Comparison of ENCODE assay signal across 13 cellular contexts in the genomic region with DNA sequence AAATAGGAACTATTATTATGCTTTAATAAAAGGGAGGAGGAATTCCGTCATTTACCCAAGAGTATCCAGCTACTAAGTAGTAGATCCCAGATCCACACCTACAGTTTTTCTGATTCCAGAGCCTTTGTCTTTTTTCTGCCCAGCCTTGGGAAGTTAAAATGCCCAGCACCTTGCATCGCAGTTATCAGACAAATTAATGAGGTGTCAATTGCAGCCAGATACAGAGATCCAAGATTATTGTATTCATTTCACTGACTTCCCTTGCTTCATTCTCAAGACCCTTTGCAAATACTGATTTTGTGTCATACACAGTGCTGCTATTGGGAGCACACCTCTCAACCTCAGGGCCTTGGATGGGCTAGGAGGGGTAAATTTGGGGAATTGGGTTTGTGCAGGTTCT. TPM values are rescaled to one million over a fixed set of nuclear protein-coding genes. Genes with fewer than 3 reads are reported as not detected.
DNase-seq lines count a peak whose midpoint lies in the region; ATAC-seq, FAIRE-seq and TF ChIP-seq lines count a peak whose summit lies in the region.
"Had no signal": no experiment of that assay in that cellular context is flagged by ENCODE, and none has a peak within 500 bp of the region (broad histone marks: within the 10 kb centered on the region; RNA-seq: fewer than 3 reads in every experiment).

No MANE protein-coding gene starts in this region.

- H3K4me3 Mint-ChIP-seq in activated naive CD4-positive, alpha-beta T cell treated with anti-CD3 and anti-CD28 coated beads, Interleukin-2, amount 10 ng/mL, durations not matched to agents 7 days and 5 days, result peak overlapping the region; percentile 100
- H3K4me3 Mint-ChIP-seq in activated naive CD8-positive, alpha-beta T cell treated with anti-CD3 and anti-CD28 coated beads, Interleukin-2, amount 50 U/mL, for 24 hours, result peak overlapping the region; percentile 99

- TF ChIP-seq CTCF in lung (IDR thresholded peaks at IDR 0.05; ENCODE audit: control extremely low read depth, extremely low read depth) (no peak), upper lobe of left lung (IDR thresholded peaks at IDR 0.05) (no peak)

- CTCF ChIA-PET in activated naive CD4-positive, alpha-beta T cell treated with anti-CD3 and anti-CD28 coated beads, Interleukin-2, amount 10 ng/mL, durations not matched to agents 7 days and 5 days (lab: Charles Lee), result interaction anchor here (0.9 to 5.1 kb wide), 14 partner anchors 55 to 122 kb away, joined by 3 to 56 read pairs (median 5); a partner anchor contains a TSS

- no peak for TF ChIP-seq POLR2A in upper lobe of left lung (IDR thresholded peaks at IDR 0.05)

- ATAC-seq in activated naive CD8-positive, alpha-beta T cell treated with anti-CD3 and anti-CD28 coated beads, Interleukin-2, amount 50 U/mL, for 24 hours, result no peak
- no peak for ATAC-seq in lung (ENCODE audit: insufficient read depth, low FRiP score)
- ATAC-seq in upper lobe of left lung (ENCODE audit: low FRiP score in 2 of 2), result no peak
- ATAC-seq in SK-N-SH treated with all-trans-retinoic acid at 6 μM for 48 hours, result no peak

- DNase-seq in activated naive CD4-positive, alpha-beta T cell treated with anti-CD3 and anti-CD28 coated beads, Interleukin-2, amount 10 ng/mL, durations not matched to agents 7 days and 5 days, result no peak
- no peak for DNase-seq in activated naive CD4-positive, alpha-beta T cell treated with anti-CD3 and anti-CD28 coated beads, Interleukin-2, amount 50 U/mL, for 16 hours
- DNase-seq in activated naive CD8-positive, alpha-beta T cell treated with anti-CD3 and anti-CD28 coated beads, Interleukin-2, amount 50 U/mL, for 24 hours, result no peak
- DNase-seq in lung (ENCODE audit: low spot score) (no peak), upper lobe of left lung (no peak), HTR-8/SVneo (ENCODE audit: insufficient read length, low spot score) (no peak), urothelium cell line (ENCODE audit: low spot score) (no peak)
- DNase-seq: GDM1, glutamatergic neuron, NCI-H187 treated with DMSO at 0.1 percent for 48 hours had no signal

- H3K27ac ChIP-seq in lung (ENCODE audit: low read depth in 1 of 2, low read length in 1 of 2), result peak overlapping the region in 1 of 2 donors; percentile 42
- H3K27ac ChIP-seq in upper lobe of left lung, result peak overlapping the region; percentile 83 to 96 (median 94)

- peaks cover 58% of the 10 kb centered on the region for H3K4me1 Mint-ChIP-seq in activated naive CD4-positive, alpha-beta T cell treated with anti-CD3 and anti-CD28 coated beads, Interleukin-2, amount 10 ng/mL, durations not matched to agents 7 days and 5 days
- H3K4me1 Mint-ChIP-seq in activated naive CD8-positive, alpha-beta T cell treated with anti-CD3 and anti-CD28 coated beads, Interleukin-2, amount 50 U/mL, for 24 hours, result peaks cover 61% of the 10 kb centered on the region

- H3K4me1 ChIP-seq in lung (ENCODE audit: control insufficient read depth in 2 of 2, insufficient read depth in 2 of 2, low read length in 2 of 2), result peaks cover 0 to 4% of the 10 kb centered on the region in 2 donors
- peaks cover 0 to 21% (median 10%) of the 10 kb centered on the region in 4 donors for H3K4me1 ChIP-seq in upper lobe of left lung

- no peaks in the 10 kb centered on the region for H3K9me3 ChIP-seq in lung (ENCODE audit: control insufficient read depth in 2 of 2, insufficient read depth in 1 of 2, low read length in 1 of 2)
- no peaks in the 10 kb centered on the region for H3K9me3 ChIP-seq in upper lobe of left lung
- H3K9me3 ChIP-seq: mucosa of descending colon had no signal

- H3K27me3 ChIP-seq in lung (ENCODE audit: control insufficient read depth, insufficient read depth), result no peaks in the 10 kb centered on the region
- no peaks in the 10 kb centered on the region for H3K27me3 ChIP-seq in upper lobe of left lung

- WGBS in lung, 2 donors, result 63 to 80% methylated on average over 2 of the region's 2 CpGs
- WGBS in upper lobe of left lung, 2 donors, result 69 to 73% methylated on average over 2 of the region's 2 CpGs

- H3K9me3 Mint-ChIP-seq in activated naive CD4-positive, alpha-beta T cell treated with anti-CD3 and anti-CD28 coated beads, Interleukin-2, amount 10 ng/mL, durations not matched to agents 7 days and 5 days, result peaks cover 1% of the 10 kb centered on the region
- H3K9me3 Mint-ChIP-seq in activated naive CD8-positive, alpha-beta T cell treated with anti-CD3 and anti-CD28 coated beads, Interleukin-2, amount 50 U/mL, for 24 hours, result peaks cover under 1% of the 10 kb centered on the region
- H3K9me3 Mint-ChIP-seq: dendritic cell treated with granulocyte-macrophage colony-stimulating factor and Interleukin-4, amounts not matched to agents 40 ng/mL and 50 ng/mL, for 4 days had no signal

- no peak for TF ChIP-seq EP300 in upper lobe of left lung (IDR thresholded peaks at IDR 0.05)

- H3K27me3 Mint-ChIP-seq in activated naive CD4-positive, alpha-beta T cell treated with anti-CD3 and anti-CD28 coated beads, Interleukin-2, amount 10 ng/mL, durations not matched to agents 7 days and 5 days, result peaks cover 4% of the 10 kb centered on the region
- H3K27me3 Mint-ChIP-seq in activated naive CD8-positive, alpha-beta T cell treated with anti-CD3 and anti-CD28 coated beads, Interleukin-2, amount 50 U/mL, for 24 hours, result no peaks in the 10 kb centered on the region

- H3K36me3 ChIP-seq in lung (ENCODE audit: control insufficient read depth in 2 of 2, insufficient read depth in 2 of 2, low read length in 2 of 2) (no peaks in the 10 kb centered on the region), upper lobe of left lung (peaks cover 0 to 10% (median 0%) of the 10 kb centered on the region in 4 donors)

- H3K27ac Mint-ChIP-seq in activated naive CD4-positive, alpha-beta T cell treated with anti-CD3 and anti-CD28 coated beads, Interleukin-2, amount 10 ng/mL, durations not matched to agents 7 days and 5 days, result peak overlapping the region; percentile 95
- H3K27ac Mint-ChIP-seq in activated naive CD8-positive, alpha-beta T cell treated with anti-CD3 and anti-CD28 coated beads, Interleukin-2, amount 50 U/mL, for 24 hours, result peak overlapping the region; percentile 98

- peaks cover 38% of the 10 kb centered on the region for H3K36me3 Mint-ChIP-seq in activated naive CD4-positive, alpha-beta T cell treated with anti-CD3 and anti-CD28 coated beads, Interleukin-2, amount 10 ng/mL, durations not matched to agents 7 days and 5 days
- peaks cover 45% of the 10 kb centered on the region for H3K36me3 Mint-ChIP-seq in activated naive CD8-positive, alpha-beta T cell treated with anti-CD3 and anti-CD28 coated beads, Interleukin-2, amount 50 U/mL, for 24 hours (ENCODE audit: low read depth)

- FAIRE-seq in HTR-8/SVneo (lab: Jason Lieb, UNC) (no peak), urothelium cell line (lab: Jason Lieb, UNC) (no peak)

- H3K4me3 ChIP-seq in lung, result peak overlapping the region; percentile 32
- peak overlapping the region; percentile 57 to 91 (median 85) for H3K4me3 ChIP-seq in upper lobe of left lung

TF ChIP-seq in SK-N-SH treated with all-trans-retinoic acid at 6 μM for 48 hours, 23 proteins besides CTCF, POLR2A, EP300 and RAD21 (continues in another document):
- TF ChIP-seq PPARA (CRISPR knock-in tag; IDR thresholded peaks at IDR 0.05; ENCODE audit: borderline replicate concordance) (no peak), ZNF70 (CRISPR knock-in tag; IDR thresholded peaks at IDR 0.05) (no peak), OSR1 (CRISPR knock-in tag; IDR thresholded peaks at IDR 0.05) (no peak), TCF4 (CRISPR knock-in tag; IDR thresholded peaks at IDR 0.05; ENCODE audit: borderline replicate concordance) (no peak)
- TF ChIP-seq, protein P1, sequence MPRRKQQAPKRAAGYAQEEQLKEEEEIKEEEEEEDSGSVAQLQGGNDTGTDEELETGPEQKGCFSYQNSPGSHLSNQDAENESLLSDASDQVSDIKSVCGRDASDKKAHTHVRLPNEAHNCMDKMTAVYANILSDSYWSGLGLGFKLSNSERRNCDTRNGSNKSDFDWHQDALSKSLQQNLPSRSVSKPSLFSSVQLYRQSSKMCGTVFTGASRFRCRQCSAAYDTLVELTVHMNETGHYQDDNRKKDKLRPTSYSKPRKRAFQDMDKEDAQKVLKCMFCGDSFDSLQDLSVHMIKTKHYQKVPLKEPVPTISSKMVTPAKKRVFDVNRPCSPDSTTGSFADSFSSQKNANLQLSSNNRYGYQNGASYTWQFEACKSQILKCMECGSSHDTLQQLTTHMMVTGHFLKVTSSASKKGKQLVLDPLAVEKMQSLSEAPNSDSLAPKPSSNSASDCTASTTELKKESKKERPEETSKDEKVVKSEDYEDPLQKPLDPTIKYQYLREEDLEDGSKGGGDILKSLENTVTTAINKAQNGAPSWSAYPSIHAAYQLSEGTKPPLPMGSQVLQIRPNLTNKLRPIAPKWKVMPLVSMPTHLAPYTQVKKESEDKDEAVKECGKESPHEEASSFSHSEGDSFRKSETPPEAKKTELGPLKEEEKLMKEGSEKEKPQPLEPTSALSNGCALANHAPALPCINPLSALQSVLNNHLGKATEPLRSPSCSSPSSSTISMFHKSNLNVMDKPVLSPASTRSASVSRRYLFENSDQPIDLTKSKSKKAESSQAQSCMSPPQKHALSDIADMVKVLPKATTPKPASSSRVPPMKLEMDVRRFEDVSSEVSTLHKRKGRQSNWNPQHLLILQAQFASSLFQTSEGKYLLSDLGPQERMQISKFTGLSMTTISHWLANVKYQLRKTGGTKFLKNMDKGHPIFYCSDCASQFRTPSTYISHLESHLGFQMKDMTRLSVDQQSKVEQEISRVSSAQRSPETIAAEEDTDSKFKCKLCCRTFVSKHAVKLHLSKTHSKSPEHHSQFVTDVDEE (CRISPR knock-in tag; IDR thresholded peaks at IDR 0.05), result no peak
- TF ChIP-seq, protein P2, sequence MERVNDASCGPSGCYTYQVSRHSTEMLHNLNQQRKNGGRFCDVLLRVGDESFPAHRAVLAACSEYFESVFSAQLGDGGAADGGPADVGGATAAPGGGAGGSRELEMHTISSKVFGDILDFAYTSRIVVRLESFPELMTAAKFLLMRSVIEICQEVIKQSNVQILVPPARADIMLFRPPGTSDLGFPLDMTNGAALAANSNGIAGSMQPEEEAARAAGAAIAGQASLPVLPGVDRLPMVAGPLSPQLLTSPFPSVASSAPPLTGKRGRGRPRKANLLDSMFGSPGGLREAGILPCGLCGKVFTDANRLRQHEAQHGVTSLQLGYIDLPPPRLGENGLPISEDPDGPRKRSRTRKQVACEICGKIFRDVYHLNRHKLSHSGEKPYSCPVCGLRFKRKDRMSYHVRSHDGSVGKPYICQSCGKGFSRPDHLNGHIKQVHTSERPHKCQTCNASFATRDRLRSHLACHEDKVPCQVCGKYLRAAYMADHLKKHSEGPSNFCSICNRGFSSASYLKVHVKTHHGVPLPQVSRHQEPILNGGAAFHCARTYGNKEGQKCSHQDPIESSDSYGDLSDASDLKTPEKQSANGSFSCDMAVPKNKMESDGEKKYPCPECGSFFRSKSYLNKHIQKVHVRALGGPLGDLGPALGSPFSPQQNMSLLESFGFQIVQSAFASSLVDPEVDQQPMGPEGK (CRISPR knock-in tag; IDR thresholded peaks at IDR 0.05; ENCODE audit: borderline replicate concordance), result no peak

RNA-seq across cellular contexts. Expression of a gene that starts 1.1 kb away (rescaled TPM):
- total RNA-seq in lung, result 10 to 100 TPM in 1 of 2 donors, 1 to 10 TPM in 1; 7.5 to 35.5 TPM
- 10 to 100 TPM; 16.0 to 63.5 TPM for polyA plus RNA-seq in lung
- total RNA-seq in upper lobe of left lung, result 10 to 100 TPM in 5 of 6 donors, 1 to 10 TPM in 1; 9.4 to 46.9 (median 34.8) TPM

RNA-seq across cellular contexts. Expression of a gene that starts 45.4 kb away (rescaled TPM):
- total RNA-seq in lung, result 10 to 100 TPM in 1 of 2 donors, 1 to 10 TPM in 1; 1.5 to 93.2 TPM
- polyA plus RNA-seq in lung, result 100 to 1,000 TPM in 1 of 2 donors, 10 to 100 TPM in 1; 62.4 to 383 TPM
- 100 to 1,000 TPM in 1 of 6 donors, 10 to 100 TPM in 5; 26.2 to 203 (median 53.1) TPM for total RNA-seq in upper lobe of left lung
